ENCODE assay signal across 1 cellular context in the genomic region with DNA sequence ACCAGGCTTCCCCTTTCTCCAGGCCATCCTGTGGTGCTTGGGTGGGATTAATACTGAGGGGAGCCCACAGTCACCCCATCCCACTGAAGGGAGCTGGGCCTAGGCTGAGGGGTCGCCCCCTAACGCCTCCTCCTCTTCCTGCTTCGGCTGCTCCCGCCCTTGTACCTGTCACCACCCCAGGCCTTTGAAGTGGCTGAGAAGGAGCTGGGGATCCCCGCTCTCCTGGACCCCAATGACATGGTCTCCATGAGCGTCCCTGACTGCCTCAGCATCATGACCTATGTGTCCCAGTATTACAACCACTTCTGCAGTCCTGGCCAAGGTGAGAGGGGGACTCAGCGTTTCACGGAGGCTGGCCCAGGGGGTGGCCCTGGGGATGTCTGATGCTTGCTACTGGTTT.
TF ChIP-seq lines count a peak whose summit lies in the region.

No MANE protein-coding gene starts in this region.

TF ChIP-seq in HEK293, 187 proteins besides CTCF, POLR2A, EP300 and RAD21 (continued from another document):
- TF ChIP-seq, protein P1, sequence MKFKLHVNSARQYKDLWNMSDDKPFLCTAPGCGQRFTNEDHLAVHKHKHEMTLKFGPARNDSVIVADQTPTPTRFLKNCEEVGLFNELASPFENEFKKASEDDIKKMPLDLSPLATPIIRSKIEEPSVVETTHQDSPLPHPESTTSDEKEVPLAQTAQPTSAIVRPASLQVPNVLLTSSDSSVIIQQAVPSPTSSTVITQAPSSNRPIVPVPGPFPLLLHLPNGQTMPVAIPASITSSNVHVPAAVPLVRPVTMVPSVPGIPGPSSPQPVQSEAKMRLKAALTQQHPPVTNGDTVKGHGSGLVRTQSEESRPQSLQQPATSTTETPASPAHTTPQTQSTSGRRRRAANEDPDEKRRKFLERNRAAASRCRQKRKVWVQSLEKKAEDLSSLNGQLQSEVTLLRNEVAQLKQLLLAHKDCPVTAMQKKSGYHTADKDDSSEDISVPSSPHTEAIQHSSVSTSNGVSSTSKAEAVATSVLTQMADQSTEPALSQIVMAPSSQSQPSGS (tag by site-specific recombination; IDR thresholded peaks at IDR 0.05; ENCODE audit: low read depth), result no peak
- no peak for TF ChIP-seq OVOL3 (tag by site-specific recombination; IDR thresholded peaks at IDR 0.05)
- TF ChIP-seq ZNF571 (tag by site-specific recombination; IDR thresholded peaks at IDR 0.05), result no peak
- no peak for TF ChIP-seq REPIN1 (tag by site-specific recombination; IDR thresholded peaks at IDR 0.05; ENCODE audit: low read depth)
- no peak for TF ChIP-seq YY2 (tag by site-specific recombination; IDR thresholded peaks at IDR 0.05)
- TF ChIP-seq ZNF324 (tag by site-specific recombination; IDR thresholded peaks at IDR 0.05), result no peak
- no peak for TF ChIP-seq ZNF292 (tag by site-specific recombination; IDR thresholded peaks at IDR 0.05; ENCODE audit: borderline replicate concordance, low read depth)
- no peak for TF ChIP-seq EGR2 (tag by site-specific recombination; IDR thresholded peaks at IDR 0.05; ENCODE audit: low read depth)
- TF ChIP-seq ZNF596 (tag by site-specific recombination; IDR thresholded peaks at IDR 0.05), result no peak
- no peak for TF ChIP-seq ZBTB8A (tag by site-specific recombination; IDR thresholded peaks at IDR 0.05)
- no peak for TF ChIP-seq ZNF174 (tag by site-specific recombination; IDR thresholded peaks at IDR 0.05)
- no peak for TF ChIP-seq SP7 (tag by site-specific recombination; IDR thresholded peaks at IDR 0.05)
- TF ChIP-seq, protein P2, sequence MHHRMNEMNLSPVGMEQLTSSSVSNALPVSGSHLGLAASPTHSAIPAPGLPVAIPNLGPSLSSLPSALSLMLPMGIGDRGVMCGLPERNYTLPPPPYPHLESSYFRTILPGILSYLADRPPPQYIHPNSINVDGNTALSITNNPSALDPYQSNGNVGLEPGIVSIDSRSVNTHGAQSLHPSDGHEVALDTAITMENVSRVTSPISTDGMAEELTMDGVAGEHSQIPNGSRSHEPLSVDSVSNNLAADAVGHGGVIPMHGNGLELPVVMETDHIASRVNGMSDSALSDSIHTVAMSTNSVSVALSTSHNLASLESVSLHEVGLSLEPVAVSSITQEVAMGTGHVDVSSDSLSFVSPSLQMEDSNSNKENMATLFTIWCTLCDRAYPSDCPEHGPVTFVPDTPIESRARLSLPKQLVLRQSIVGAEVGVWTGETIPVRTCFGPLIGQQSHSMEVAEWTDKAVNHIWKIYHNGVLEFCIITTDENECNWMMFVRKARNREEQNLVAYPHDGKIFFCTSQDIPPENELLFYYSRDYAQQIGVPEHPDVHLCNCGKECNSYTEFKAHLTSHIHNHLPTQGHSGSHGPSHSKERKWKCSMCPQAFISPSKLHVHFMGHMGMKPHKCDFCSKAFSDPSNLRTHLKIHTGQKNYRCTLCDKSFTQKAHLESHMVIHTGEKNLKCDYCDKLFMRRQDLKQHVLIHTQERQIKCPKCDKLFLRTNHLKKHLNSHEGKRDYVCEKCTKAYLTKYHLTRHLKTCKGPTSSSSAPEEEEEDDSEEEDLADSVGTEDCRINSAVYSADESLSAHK (tag by site-specific recombination; IDR thresholded peaks at IDR 0.05), result no peak
- TF ChIP-seq ZNF48 (tag by site-specific recombination; IDR thresholded peaks at IDR 0.05), result no peak
